ENCODE assay signal across 12 cellular contexts in the genomic region with DNA sequence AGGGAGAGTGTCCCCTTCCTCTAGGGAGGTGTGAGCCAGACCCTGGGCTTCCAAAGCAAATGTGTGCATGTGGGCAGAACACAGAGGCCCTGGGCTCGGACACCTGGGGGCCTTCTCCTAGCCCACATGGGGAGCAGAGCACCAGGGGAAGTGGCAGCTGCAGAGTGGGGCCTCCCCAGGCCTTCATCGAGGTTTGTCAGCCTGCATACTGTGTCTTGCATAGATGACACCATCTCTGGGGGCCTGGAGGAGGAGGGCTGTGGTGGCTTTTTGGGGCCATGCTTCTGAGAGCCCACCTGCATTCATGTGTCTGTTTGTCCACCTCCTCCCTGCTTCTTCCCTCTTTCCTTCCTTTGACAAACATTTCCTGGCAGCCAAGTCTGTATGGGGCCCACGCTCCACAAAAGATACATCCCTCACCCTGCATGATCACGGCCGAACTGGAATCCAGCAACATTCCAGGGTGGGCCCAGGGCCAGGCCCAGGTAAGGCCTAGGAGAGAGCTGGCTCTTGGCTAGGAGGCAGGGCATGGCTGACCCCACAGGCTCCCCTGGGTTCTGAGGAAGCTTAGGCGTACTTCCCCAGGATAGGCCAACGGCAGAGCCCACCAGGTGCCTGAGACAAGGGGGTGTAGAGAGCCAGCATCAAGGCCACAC.
DNase-seq lines count a peak whose midpoint lies in the region; ATAC-seq, FAIRE-seq and TF ChIP-seq lines count a peak whose summit lies in the region.
"Had no signal": no experiment of that assay in that cellular context is flagged by ENCODE, and none has a peak within 500 bp of the region (broad histone marks: within the 10 kb centered on the region; RNA-seq: fewer than 3 reads in every experiment).

No MANE protein-coding gene starts in this region.

- H4K20me1 ChIP-seq in HepG2 (ENCODE audit: insufficient read depth, low read length) (peaks cover 11% of the 10 kb centered on the region), neural progenitor cell (ENCODE audit: low read depth) (peaks cover 97% of the 10 kb centered on the region)

- ATAC-seq in HepG2 (no peak), HG03139 (IDR thresholded peaks at IDR 0.05; ENCODE audit: unreplicated experiment) (no peak)

- peak overlapping the region; percentile 60 for H3K27ac Mint-ChIP-seq in neural progenitor cell

- CTCF ChIA-PET in HepG2 (lab: Yijun Ruan, JAX; ENCODE audit: low intra/inter-chr PET ratio, low total read pairs), result no interaction called here

- H2AFZ ChIP-seq in HepG2 (ENCODE audit: low read length) (no peak overlapping the region), neural progenitor cell (replicated peaks) (no peak overlapping the region)

- TF ChIP-seq CTCF in liver (IDR thresholded peaks at IDR 0.05; ENCODE audit: low read depth, low read length, missing input control) (no peak), HepG2 (CRISPR knock-in tag; IDR thresholded peaks at IDR 0.05) (no peak), dorsolateral prefrontal cortex (IDR thresholded peaks at IDR 0.05 in 54 of 56, conservative IDR thresholded peaks at IDR 0.05 in 2 of 56; ENCODE audit: low read depth in 1 of 56, partially characterized antibody in 56 of 56) (no peak), neural progenitor cell (IDR thresholded peaks at IDR 0.05) (no peak)

- BruUV-seq in HepG2 (replicated peaks; lab: Mats Ljungman, UMichigan), result no TSS peak

- H3K4me3 ChIP-seq in liver (ENCODE audit: low read depth in 1 of 3, low read length in 3 of 3), result no peak overlapping the region
- H3K4me3 ChIP-seq in HepG2 (replicated peaks in 1 of 3; ENCODE audit: insufficient read depth in 1 of 3, low read depth in 2 of 3, low read length in 3 of 3), result no peak overlapping the region
- H3K4me3 ChIP-seq in dorsolateral prefrontal cortex, result no peak overlapping the region
- no peak overlapping the region for H3K4me3 ChIP-seq in neural progenitor cell

- H3K27me3 ChIP-seq in liver (ENCODE audit: control insufficient read depth in 4 of 4, insufficient read depth in 4 of 4, low read length in 3 of 4) (no peaks in the 10 kb centered on the region), HepG2 (ENCODE audit: control insufficient read depth in 1 of 2, insufficient read depth in 2 of 2, low read length in 2 of 2) (no peaks in the 10 kb centered on the region), dorsolateral prefrontal cortex (no peaks in the 10 kb centered on the region), neural progenitor cell (no peaks in the 10 kb centered on the region)

- H3K9ac ChIP-seq in liver (ENCODE audit: low read depth in 1 of 2, low read length in 2 of 2), result no peak overlapping the region
- H3K9ac ChIP-seq in HepG2 (ENCODE audit: insufficient read depth, low read depth, low read length), result no peak overlapping the region
- H3K9ac ChIP-seq in neural progenitor cell, result no peak overlapping the region

- 69% methylated on average over 7 of the region's 7 CpGs for WGBS in liver
- 85% methylated on average over 5 of the region's 7 CpGs for WGBS in HepG2 (ENCODE audit: low lambda C conversion rate)

- in situ Hi-C loops in HepG2 (cut with HindIII; ENCODE audit: extremely low pct_ligation_motif_present, low pct_unique_long_range_greater_than_20kb), result no loop called here

- POLR2A ChIA-PET in HepG2 (lab: Yijun Ruan, JAX), result interaction anchor here (2.2 kb wide), 1 partner anchor 10 kb away, joined by 8 read pairs; no protein-coding TSS in a partner anchor

- peaks cover 12% of the 10 kb centered on the region for H3F3A ChIP-seq in neural progenitor cell (ENCODE audit: low read depth)

- H3K9me3 Mint-ChIP-seq in neural progenitor cell, result no peaks in the 10 kb centered on the region

- no peaks in the 10 kb centered on the region for H3K9me3 ChIP-seq in liver (ENCODE audit: control insufficient read depth in 4 of 4, low read length in 3 of 4)
- H3K9me3 ChIP-seq in HepG2 (ENCODE audit: low read length), result no peaks in the 10 kb centered on the region
- H3K9me3 ChIP-seq in neural progenitor cell (ENCODE audit: low read depth), result no peaks in the 10 kb centered on the region

- FAIRE-seq in HepG2 (lab: Jason Lieb, UNC), result no peak
- FAIRE-seq: GM18507 had no signal

- peaks cover 2% of the 10 kb centered on the region for H3K36me3 Mint-ChIP-seq in neural progenitor cell

- no peak for DNase-seq in HepG2 (ENCODE audit: low spot score)
- no peak for DNase-seq in dorsolateral prefrontal cortex
- no peak for DNase-seq in neural progenitor cell (ENCODE audit: low spot score)
- no peak for DNase-seq in COLO668 (lab: John Stamatoyannopoulos, UW; ENCODE audit: unreplicated experiment)
- no peak for DNase-seq in OCI-M2 (lab: John Stamatoyannopoulos, UW; ENCODE audit: unreplicated experiment)
- no peak for DNase-seq in cortex of kidney (lab: John Stamatoyannopoulos, UW)
- DNase-seq: activated gamma-delta T cell treated with Interleukin-2 at 50 U/mL for 16 hours, COR-L47, H7 had no signal

- no peaks in the 10 kb centered on the region for H3K36me3 ChIP-seq in liver (ENCODE audit: control insufficient read depth in 4 of 4, insufficient read depth in 3 of 4, low read depth in 1 of 4, low read length in 3 of 4)
- peaks cover 39 to 70% of the 10 kb centered on the region in 2 experiments for H3K36me3 ChIP-seq in HepG2 (replicated peaks in 1 of 2; ENCODE audit: control insufficient read depth in 1 of 2, insufficient read depth in 2 of 2, low read length in 2 of 2)
- no peaks in the 10 kb centered on the region for H3K36me3 ChIP-seq in neural progenitor cell

- H3K4me3 Mint-ChIP-seq in neural progenitor cell, result no peak overlapping the region

- intact Hi-C loops in HepG2 (cut with micrococcal nuclease; ENCODE audit: unreplicated experiment) (no loop called here), dorsolateral prefrontal cortex (cut with DNase I) (loop anchor here (2.0 to 5.0 kb wide), 4 partner anchors 76 to 176 kb away; no protein-coding TSS in a partner anchor)

- TF ChIP-seq EP300 in HepG2 (IDR thresholded peaks at IDR 0.05; ENCODE audit: low read depth in 2 of 2, low read length in 2 of 2) (no peak), HepG2 (CRISPR knock-in tag; IDR thresholded peaks at IDR 0.05; ENCODE audit: borderline replicate concordance) (no peak)

- H3K4me2 ChIP-seq in HepG2 (ENCODE audit: low read depth, low read length), result no peak overlapping the region
- H3K4me2 ChIP-seq in neural progenitor cell, result no peak overlapping the region

- H3K4me1 ChIP-seq in liver (ENCODE audit: control insufficient read depth in 4 of 4, insufficient read depth in 4 of 4, low read length in 3 of 4) (peaks cover 32 to 59% (median 49%) of the 10 kb centered on the region in 4 donors), HepG2 (ENCODE audit: insufficient read depth, low read length) (peaks cover 52% of the 10 kb centered on the region), neural progenitor cell (peaks cover 51% of the 10 kb centered on the region)

- TF ChIP-seq RAD21 in liver (IDR thresholded peaks at IDR 0.05) (no peak), HepG2 (CRISPR knock-in tag; IDR thresholded peaks at IDR 0.05) (no peak)

- TF ChIP-seq POLR2A in HepG2 (IDR thresholded peaks at IDR 0.05; ENCODE audit: insufficient read depth in 1 of 2, low read depth in 2 of 2, low read length in 2 of 2), result no peak

- H3K79me2 ChIP-seq in HepG2 (ENCODE audit: insufficient read depth, low read length) (peaks cover 2% of the 10 kb centered on the region), neural progenitor cell (ENCODE audit: low read depth) (peaks cover 6% of the 10 kb centered on the region)

- H3K4me1 Mint-ChIP-seq in neural progenitor cell, result peaks cover 52% of the 10 kb centered on the region

- H3K27ac ChIP-seq in liver (ENCODE audit: low read depth in 1 of 2, low read length in 2 of 2), result peak overlapping the region; percentile 53 to 83
- no peak overlapping the region for H3K27ac ChIP-seq in HepG2 (ENCODE audit: extremely low read length, insufficient read depth, low read length)
- peak overlapping the region in 58 of 59 donors; percentile 23 to 91 (median 83) for H3K27ac ChIP-seq in dorsolateral prefrontal cortex
- H3K27ac ChIP-seq in neural progenitor cell, result no peak overlapping the region

- H3K27me3 Mint-ChIP-seq in neural progenitor cell (ENCODE audit: insufficient read depth, low read depth), result peaks cover 5% of the 10 kb centered on the region

TF ChIP-seq in liver, 16 proteins besides CTCF, POLR2A, EP300 and RAD21 (continues in another document):
- TF ChIP-seq, protein P1, sequence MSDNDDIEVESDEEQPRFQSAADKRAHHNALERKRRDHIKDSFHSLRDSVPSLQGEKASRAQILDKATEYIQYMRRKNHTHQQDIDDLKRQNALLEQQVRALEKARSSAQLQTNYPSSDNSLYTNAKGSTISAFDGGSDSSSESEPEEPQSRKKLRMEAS (IDR thresholded peaks at IDR 0.05), result no peak
- TF ChIP-seq TAF1 (conservative IDR thresholded peaks at IDR 0.05), result no peak
- no peak for TF ChIP-seq RXRA (IDR thresholded peaks at IDR 0.05)
- TF ChIP-seq, protein P2, sequence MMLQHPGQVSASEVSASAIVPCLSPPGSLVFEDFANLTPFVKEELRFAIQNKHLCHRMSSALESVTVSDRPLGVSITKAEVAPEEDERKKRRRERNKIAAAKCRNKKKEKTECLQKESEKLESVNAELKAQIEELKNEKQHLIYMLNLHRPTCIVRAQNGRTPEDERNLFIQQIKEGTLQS (IDR thresholded peaks at IDR 0.05), result no peak

TF ChIP-seq in HepG2, 621 proteins besides CTCF, POLR2A, EP300 and RAD21:
- TF ChIP-seq RELA (CRISPR knock-in tag; IDR thresholded peaks at IDR 0.05), result no peak
- no peak for TF ChIP-seq ZNF558 (CRISPR knock-in tag; IDR thresholded peaks at IDR 0.05; ENCODE audit: borderline replicate concordance)
- TF ChIP-seq ZBTB21 (CRISPR knock-in tag; IDR thresholded peaks at IDR 0.05), result no peak
- no peak for TF ChIP-seq ZNF557 (CRISPR knock-in tag; IDR thresholded peaks at IDR 0.05)
- TF ChIP-seq ZNF460 (CRISPR knock-in tag; IDR thresholded peaks at IDR 0.05; ENCODE audit: borderline replicate concordance), result no peak
TF ChIP-seq in HepG2: peak in this region for 0.

Comparison
In these comparisons a context has a peak if more than half of its experiments do, and no peak if none do; other contexts are left out.
1. H3K27ac ChIP-seq: peak in liver (2 of 2) and dorsolateral prefrontal cortex (58 of 59); none in HepG2 (single experiment) and neural progenitor cell (single experiment).